In genomic region chr2:96638144-96639121, GRCh38 we compare ENCODE assay signal across 8 cellular contexts. TPM values are rescaled to one million over a fixed set of nuclear protein-coding genes. Genes with fewer than 3 reads are reported as not detected.
A peak's percentile ranks its signal among the peaks of the same experiment; 100 is the strongest.
DNase-seq lines count a peak whose midpoint lies in the region; ATAC-seq and TF ChIP-seq lines count a peak whose summit lies in the region.

Gene KANSL3, minus strand, starts transcription at chr2:96638312. Its CDS starts 1,177 bp downstream, at chr2:96637135.

- no peaks in the 10 kb centered on the region for H3K9me3 ChIP-seq in CD8-positive, alpha-beta T cell (ENCODE audit: low read length)

- H3K36me3 ChIP-seq in CD8-positive, alpha-beta T cell (ENCODE audit: insufficient read depth, low read length) = no peaks in the 10 kb centered on the region

- H3K27ac ChIP-seq in CD8-positive, alpha-beta T cell (ENCODE audit: low read depth, low read length) = peak within 1 kb of the TSS; percentile 83

- no peak for TF ChIP-seq CTCF in CD8-positive, alpha-beta T cell (IDR thresholded peaks at IDR 0.05)

- POLR2A ChIA-PET in CD8-positive, alpha-beta T cell (lab: Charles Lee) = interaction anchor here (0.5 to 2.0 kb wide), 13 partner anchors 11 to 325 kb away, joined by 3 to 7 read pairs (median 3); partner anchors contain the start of genes ANKRD39 and ARID5A

- peaks cover 2% of the 10 kb centered on the region for H3K27me3 Mint-ChIP-seq in CD8-positive, alpha-beta T cell (ENCODE audit: low read depth)
- peaks cover 0 to 6% of the 10 kb centered on the region in 2 donors for H3K27me3 Mint-ChIP-seq in effector memory CD8-positive, alpha-beta T cell
- peaks cover 1% of the 10 kb centered on the region for H3K27me3 Mint-ChIP-seq in memory B cell

- H3K4me1 Mint-ChIP-seq in CD8-positive, alpha-beta T cell (ENCODE audit: low read depth) = peaks cover 32% of the 10 kb centered on the region
- peaks cover 24 to 33% of the 10 kb centered on the region in 2 donors for H3K4me1 Mint-ChIP-seq in effector memory CD8-positive, alpha-beta T cell (ENCODE audit: low read depth in 2 of 2)
- H3K4me1 Mint-ChIP-seq in memory B cell = peaks cover 20% of the 10 kb centered on the region

- H3K27ac Mint-ChIP-seq in CD8-positive, alpha-beta T cell = peak within 1 kb of the TSS; percentile 96
- peak within 1 kb of the TSS; percentile 98 to 99 for H3K27ac Mint-ChIP-seq in effector memory CD8-positive, alpha-beta T cell
- peak within 1 kb of the TSS; percentile 93 for H3K27ac Mint-ChIP-seq in memory B cell

- no peaks in the 10 kb centered on the region for H3K9me3 Mint-ChIP-seq in CD8-positive, alpha-beta T cell
- no peaks in the 10 kb centered on the region for H3K9me3 Mint-ChIP-seq in effector memory CD8-positive, alpha-beta T cell
- H3K9me3 Mint-ChIP-seq in memory B cell = no peaks in the 10 kb centered on the region

- DNase-seq in CD8-positive, alpha-beta T cell = peak; percentile 79 to 93 (median 88)
- DNase-seq in HS-5 (ENCODE audit: low read depth) (peak; percentile 99), NOMO-1 treated with DMSO at 0.1 percent for 48 hours (lab: John Stamatoyannopoulos, UW; ENCODE audit: unreplicated experiment) (peak; percentile 93), memory B cell (ENCODE audit: low spot score in 2 of 2) (peak; percentile 91 to 97)
- peak; percentile 75 to 81 for DNase-seq in activated CD8-positive, alpha-beta memory T cell treated with anti-CD3 and anti-CD28 coated beads for 4 hours (ENCODE audit: low read depth in 2 of 2)
- DNase-seq in effector memory CD8-positive, alpha-beta T cell = peak; percentile 90 to 95 (median 90)
- DNase-seq in stimulated activated CD8-positive, alpha-beta memory T cell treated with anti-CD3 and anti-CD28 coated beads, Interleukin-12 subunit alpha, Interleukin-12 subunit beta, amount 100 ng/mL, for 24 hours (ENCODE audit: extremely low read depth) = peak; percentile 71

- CTCF ChIA-PET in CD8-positive, alpha-beta T cell (lab: Charles Lee) = interaction anchor here (1.3 to 1.6 kb wide), 2 partner anchors 125 to 200 kb away, joined by 3 to 4 read pairs; no protein-coding TSS in a partner anchor

- H3K36me3 Mint-ChIP-seq in CD8-positive, alpha-beta T cell = peaks cover 33% of the 10 kb centered on the region
- H3K36me3 Mint-ChIP-seq in effector memory CD8-positive, alpha-beta T cell (ENCODE audit: insufficient read depth) = peaks cover 22% of the 10 kb centered on the region
- peaks cover 5% of the 10 kb centered on the region for H3K36me3 Mint-ChIP-seq in memory B cell

- H3K27me3 ChIP-seq in CD8-positive, alpha-beta T cell (ENCODE audit: insufficient read depth, low read length) = no peaks in the 10 kb centered on the region

- H3K4me1 ChIP-seq in CD8-positive, alpha-beta T cell (ENCODE audit: insufficient read depth, low read length) = peaks cover 24% of the 10 kb centered on the region

- intact Hi-C loops in CD8-positive, alpha-beta T cell (cut with DNase I, micrococcal nuclease) = loop anchor here (1.0 to 5.0 kb wide), 10 partner anchors 102 to 474 kb away; partner anchors contain the start of genes CNNM4 (in 2 of the 2), LMAN2L (in 2 of the 2), ANKRD36 (in 1 of the 2) and ANKRD39 (in 1 of the 2)

- peak; percentile 85 for ATAC-seq in CD8-positive, alpha-beta T cell
- ATAC-seq in GM19468 (IDR thresholded peaks at IDR 0.05; ENCODE audit: extremely low read depth, unreplicated experiment) (peak; percentile 89), memory B cell (ENCODE audit: low read depth) (peak; percentile 77)
- ATAC-seq in effector memory CD8-positive, alpha-beta T cell (replicated peaks) = peak; percentile 76

- H3K4me3 Mint-ChIP-seq in CD8-positive, alpha-beta T cell = peak within 1 kb of the TSS; percentile 93
- peak within 1 kb of the TSS; percentile 95 to 97 for H3K4me3 Mint-ChIP-seq in effector memory CD8-positive, alpha-beta T cell
- peak within 1 kb of the TSS; percentile 87 for H3K4me3 Mint-ChIP-seq in memory B cell

- peak within 1 kb of the TSS; percentile 71 for H3K4me3 ChIP-seq in CD8-positive, alpha-beta T cell (ENCODE audit: low read depth, low read length)

RNA-seq across cellular contexts. Expression of gene KANSL3, which starts in this region (rescaled TPM):
- 10 to 100 TPM; 58.8 to 60.4 TPM for total RNA-seq in CD8-positive, alpha-beta T cell

Comparison
In these comparisons a context has a peak if more than half of its experiments do, and no peak if none do; other contexts are left out.
1. Peak in every context shown above with its lines: DNase-seq, ATAC-seq, H3K4me3 ChIP-seq and H3K27ac ChIP-seq.